10 cellular contexts compared by ENCODE assay signal in genomic region chr5:76787237-76787636, GRCh38. TPM values are rescaled to one million over a fixed set of nuclear protein-coding genes. Genes with fewer than 3 reads are reported as not detected.
A peak's percentile ranks its signal among the peaks of the same experiment; 100 is the strongest.
DNase-seq lines count a peak whose midpoint lies in the region; ATAC-seq, FAIRE-seq and TF ChIP-seq lines count a peak whose summit lies in the region.
"Had no signal": no experiment of that assay in that cellular context is flagged by ENCODE, and none has a peak within 500 bp of the region (broad histone marks: within the 10 kb centered on the region; RNA-seq: fewer than 3 reads in every experiment).

No MANE protein-coding gene starts in this region.

- POLR2A ChIA-PET in WTC11 (lab: Charles Lee) = no interaction called here

- TF ChIP-seq POLR2A in heart left ventricle (IDR thresholded peaks at IDR 0.05) = no peak
- TF ChIP-seq POLR2A in vagina (IDR thresholded peaks at IDR 0.05) = no peak

- peaks cover 43% of the 10 kb centered on the region for H3K4me1 Mint-ChIP-seq in WTC11
- H3K4me1 Mint-ChIP-seq in activated naive CD4-positive, alpha-beta T cell treated with anti-CD3 and anti-CD28 coated beads for 36 hours (ENCODE audit: low read depth) = peaks cover 18% of the 10 kb centered on the region
- H3K4me1 Mint-ChIP-seq: stimulated activated memory B cell treated with anti-CD40 and anti-IgM and Interleukin-4, amounts not matched to agents 10 μg/mL and 1 μg/mL and 100 μg/mL, for 72 hours had no signal

- CTCF ChIA-PET in WTC11 (lab: Charles Lee) = interaction anchor here (1.1 kb wide), 1 partner anchor 19 kb away, joined by 4 read pairs; no protein-coding TSS in a partner anchor
- CTCF ChIA-PET in activated naive CD4-positive, alpha-beta T cell treated with anti-CD3 and anti-CD28 coated beads for 36 hours (lab: Charles Lee) = interaction anchor here (0.9 kb wide), 1 partner anchor 13 kb away, joined by 4 read pairs; no protein-coding TSS in a partner anchor

- H3K27ac Mint-ChIP-seq in WTC11 = peak overlapping the region; percentile 65
- H3K27ac Mint-ChIP-seq in activated naive CD4-positive, alpha-beta T cell treated with anti-CD3 and anti-CD28 coated beads for 36 hours = no peak overlapping the region
- H3K27ac Mint-ChIP-seq: stimulated activated memory B cell treated with anti-CD40 and anti-IgM and Interleukin-4, amounts not matched to agents 10 μg/mL and 1 μg/mL and 100 μg/mL, for 72 hours had no signal

- peak; percentile 28 for DNase-seq in Jurkat, Clone E6-1 (ENCODE audit: low read depth, low spot score)
- DNase-seq in WTC11 (ENCODE audit: low spot score) = no peak
- peak in 4 of 5 donors; percentile 63 to 71 (median 66) for DNase-seq in heart left ventricle
- peak; percentile 71 for DNase-seq in small intestine
- no peak for DNase-seq in vagina (ENCODE audit: extremely low spot score in 2 of 2)
- DNase-seq in activated naive CD4-positive, alpha-beta T cell treated with anti-CD3 and anti-CD28 coated beads for 36 hours = no peak

- peak overlapping the region in 11 of 12 donors; percentile 17 to 80 (median 69) for H3K27ac ChIP-seq in heart left ventricle
- peak overlapping the region in 1 of 2 donors; percentile 44 for H3K27ac ChIP-seq in small intestine (ENCODE audit: low read depth in 1 of 2, low read length in 1 of 2)
- no peak overlapping the region for H3K27ac ChIP-seq in vagina
- H3K27ac ChIP-seq: SJSA1 had no signal

- H3K4me1 ChIP-seq in heart left ventricle (peaks cover 4 to 54% (median 23%) of the 10 kb centered on the region in 12 donors), small intestine (ENCODE audit: control insufficient read depth in 2 of 2, insufficient read depth in 1 of 2, low read depth in 1 of 2, low read length in 1 of 2) (peaks cover 4 to 8% of the 10 kb centered on the region in 2 donors), vagina (peaks cover 21% of the 10 kb centered on the region)

- peaks cover 12% of the 10 kb centered on the region for H3K9me3 Mint-ChIP-seq in WTC11
- no peaks in the 10 kb centered on the region for H3K9me3 Mint-ChIP-seq in activated naive CD4-positive, alpha-beta T cell treated with anti-CD3 and anti-CD28 coated beads for 36 hours
- H3K9me3 Mint-ChIP-seq: stimulated activated memory B cell treated with anti-CD40 and anti-IgM and Interleukin-4, amounts not matched to agents 10 μg/mL and 1 μg/mL and 100 μg/mL, for 72 hours had no signal

- H3K4me3 Mint-ChIP-seq in WTC11 = no peak overlapping the region
- H3K4me3 Mint-ChIP-seq in activated naive CD4-positive, alpha-beta T cell treated with anti-CD3 and anti-CD28 coated beads for 36 hours = no peak overlapping the region
- H3K4me3 Mint-ChIP-seq: stimulated activated memory B cell treated with anti-CD40 and anti-IgM and Interleukin-4, amounts not matched to agents 10 μg/mL and 1 μg/mL and 100 μg/mL, for 72 hours had no signal

- intact Hi-C loops in heart left ventricle (cut with DNase I) (no loop called here), vagina (cut with DNase I) (no loop called here)
- intact Hi-C loops in activated naive CD4-positive, alpha-beta T cell treated with anti-CD3 and anti-CD28 coated beads for 36 hours (cut with micrococcal nuclease) = no loop called here

- H3K27me3 ChIP-seq in heart left ventricle (no peaks in the 10 kb centered on the region), small intestine (ENCODE audit: control insufficient read depth in 2 of 2, insufficient read depth in 2 of 2, low read length in 2 of 2) (no peaks in the 10 kb centered on the region), vagina (no peaks in the 10 kb centered on the region)
- H3K27me3 ChIP-seq: SJSA1 had no signal

- H3K36me3 Mint-ChIP-seq in WTC11 = peaks cover 12% of the 10 kb centered on the region
- H3K36me3 Mint-ChIP-seq in activated naive CD4-positive, alpha-beta T cell treated with anti-CD3 and anti-CD28 coated beads for 36 hours (ENCODE audit: low read depth) = no peaks in the 10 kb centered on the region
- H3K36me3 Mint-ChIP-seq: stimulated activated memory B cell treated with anti-CD40 and anti-IgM and Interleukin-4, amounts not matched to agents 10 μg/mL and 1 μg/mL and 100 μg/mL, for 72 hours had no signal

- no peaks in the 10 kb centered on the region for H3K36me3 ChIP-seq in heart left ventricle
- no peaks in the 10 kb centered on the region for H3K36me3 ChIP-seq in small intestine (ENCODE audit: control insufficient read depth in 2 of 2, insufficient read depth in 2 of 2, low read length in 2 of 2)
- no peaks in the 10 kb centered on the region for H3K36me3 ChIP-seq in vagina
- H3K36me3 ChIP-seq: SJSA1 had no signal

- H3K27me3 Mint-ChIP-seq in WTC11 (ENCODE audit: low read depth) = no peaks in the 10 kb centered on the region; the same call in 1 of the 2 replicates
- no peaks in the 10 kb centered on the region for H3K27me3 Mint-ChIP-seq in activated naive CD4-positive, alpha-beta T cell treated with anti-CD3 and anti-CD28 coated beads for 36 hours (ENCODE audit: low read depth)

- FAIRE-seq in small intestine (lab: Jason Lieb, UNC) = no peak

- H3K4me3 ChIP-seq in Jurkat, Clone E6-1 (ENCODE audit: low read length) = no peak overlapping the region
- H3K4me3 ChIP-seq in heart left ventricle (no peak overlapping the region), small intestine (ENCODE audit: low read depth in 1 of 2, low read length in 2 of 2) (no peak overlapping the region), vagina (no peak overlapping the region)
- H3K4me3 ChIP-seq: SJSA1 had no signal

- H3K9me3 ChIP-seq in heart left ventricle (no peaks in the 10 kb centered on the region), small intestine (ENCODE audit: control insufficient read depth, low read depth) (no peaks in the 10 kb centered on the region), vagina (no peaks in the 10 kb centered on the region)

- ATAC-seq in WTC11 = no peak
- peak; percentile 72 to 85 (median 74) for ATAC-seq in heart left ventricle
- ATAC-seq in HG02642 (IDR thresholded peaks at IDR 0.05; ENCODE audit: poor library complexity, unreplicated experiment) = no peak
- ATAC-seq in HG03196 (IDR thresholded peaks at IDR 0.05; ENCODE audit: unreplicated experiment) = no peak
- ATAC-seq: stimulated activated memory B cell treated with anti-CD40 and anti-IgM and Interleukin-4, amounts not matched to agents 10 μg/mL and 1 μg/mL and 100 μg/mL, for 72 hours had no signal

- no peak for TF ChIP-seq CTCF in WTC11 (IDR thresholded peaks at IDR 0.05)
- no peak for TF ChIP-seq CTCF in heart left ventricle (IDR thresholded peaks at IDR 0.05)
- TF ChIP-seq CTCF in vagina (IDR thresholded peaks at IDR 0.05) = no peak

- 23 to 40% (median 31%) methylated on average over 2 of the region's 2 CpGs for WGBS in heart left ventricle, 4 donors
- WGBS in small intestine, 3 donors = 26 to 50% (median 47%) methylated on average over 2 of the region's 2 CpGs

TF ChIP-seq in WTC11, 78 proteins besides CTCF, POLR2A, EP300 and RAD21 (continues in another document):
- TF ChIP-seq TP53 (CRISPR knock-in tag; IDR thresholded peaks at IDR 0.05) (no peak), ZNF425 (CRISPR knock-in tag; conservative IDR thresholded peaks at IDR 0.05) (no peak), ESRRA (CRISPR knock-in tag; IDR thresholded peaks at IDR 0.05; ENCODE audit: borderline replicate concordance) (no peak), ATF6 (CRISPR knock-in tag; IDR thresholded peaks at IDR 0.05) (no peak), TEAD1 (CRISPR knock-in tag; IDR thresholded peaks at IDR 0.05) (no peak), ZNF121 (CRISPR knock-in tag; IDR thresholded peaks at IDR 0.05) (no peak), E2F5 (CRISPR knock-in tag; IDR thresholded peaks at IDR 0.05) (no peak), GABPB1 (CRISPR knock-in tag; IDR thresholded peaks at IDR 0.05) (no peak)

RNA-seq across cellular contexts. Expression of gene F2RL1, which starts 31.6 kb away (rescaled TPM):
- polyA plus RNA-seq in Jurkat, Clone E6-1 (2012; ENCODE audit: insufficient read depth, insufficient read length) = 3.1 TPM
- total RNA-seq in WTC11 (2021) (37.3 to 38.9 TPM (median 37.5 TPM) in 3 replicates), heart left ventricle (1 to 10 TPM in 6 of 9 donors, under 1 TPM in 3; 0.87 to 6.6 (median 1.6) TPM), vagina (6.6 TPM)
- polyA plus RNA-seq in heart left ventricle (1 to 10 TPM in 1 of 2 donors, under 1 TPM in 1; 0.80 to 4.9 TPM), small intestine (10 to 100 TPM; 33.0 to 38.0 (median 35.7) TPM)
- total RNA-seq in activated naive CD4-positive, alpha-beta T cell treated with anti-CD3 and anti-CD28 coated beads for 36 hours = 1 to 10 TPM; 2.9 to 3.0 TPM

Comparison
In these comparisons a context has a peak if more than half of its experiments do, and no peak if none do; other contexts are left out.
1. DNase-seq: peak in Jurkat, Clone E6-1 (single experiment), heart left ventricle (4 of 5) and small intestine (single experiment); none in WTC11 (single experiment), vagina (0 of 2) and activated naive CD4-positive, alpha-beta T cell treated with anti-CD3 and anti-CD28 coated beads for 36 hours (single experiment).
2. ATAC-seq: peak in heart left ventricle (4 of 4); none in WTC11 (single experiment), HG02642 (single experiment) and HG03196 (single experiment).